In genomic region chr19:32404939-32405430, GRCh38 we compare ENCODE assay signal across 1 cellular context.
TF ChIP-seq lines count a peak whose summit lies in the region.

No MANE protein-coding gene starts in this region.

TF ChIP-seq in HepG2, 621 proteins besides CTCF, POLR2A, EP300 and RAD21 (continued from another document):
- TF ChIP-seq KMT2A (CRISPR knock-in tag; IDR thresholded peaks at IDR 0.05): no peak
- peak; percentile 38; the same call in 1 of the 2 replicates for TF ChIP-seq ZBTB20 (CRISPR knock-in tag; IDR thresholded peaks at IDR 0.05; ENCODE audit: borderline replicate concordance, low read depth)
- peak; percentile 21; the same call in 1 of the 2 replicates for TF ChIP-seq POGK (CRISPR knock-in tag; conservative IDR thresholded peaks at IDR 0.05)
- TF ChIP-seq, protein P1, sequence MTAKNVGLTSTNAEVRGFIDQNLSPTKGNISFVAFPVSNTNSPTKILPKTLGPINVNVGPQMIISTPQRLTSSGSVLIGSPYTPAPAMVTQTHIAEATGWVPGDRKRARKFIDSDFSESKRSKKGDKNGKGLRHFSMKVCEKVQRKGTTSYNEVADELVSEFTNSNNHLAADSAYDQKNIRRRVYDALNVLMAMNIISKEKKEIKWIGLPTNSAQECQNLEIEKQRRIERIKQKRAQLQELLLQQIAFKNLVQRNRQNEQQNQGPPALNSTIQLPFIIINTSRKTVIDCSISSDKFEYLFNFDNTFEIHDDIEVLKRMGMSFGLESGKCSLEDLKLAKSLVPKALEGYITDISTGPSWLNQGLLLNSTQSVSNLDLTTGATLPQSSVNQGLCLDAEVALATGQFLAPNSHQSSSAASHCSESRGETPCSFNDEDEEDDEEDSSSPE (CRISPR knock-in tag; IDR thresholded peaks at IDR 0.05): no peak
- peak; percentile 92 for TF ChIP-seq KDM5B (CRISPR knock-in tag; IDR thresholded peaks at IDR 0.05; ENCODE audit: borderline replicate concordance)
- no peak for TF ChIP-seq ATF7 (IDR thresholded peaks at IDR 0.05)
- peak; percentile 12; the same call in 1 of the 2 replicates for TF ChIP-seq ATF7 (CRISPR knock-in tag; IDR thresholded peaks at IDR 0.05)
- TF ChIP-seq REL (CRISPR knock-in tag; conservative IDR thresholded peaks at IDR 0.05): 0 out of 2 replicates have a peak, but pooled peaks have one; percentile 15
- peak; percentile 80 for TF ChIP-seq ZNF317 (CRISPR knock-in tag; IDR thresholded peaks at IDR 0.05)
- TF ChIP-seq, protein P2, sequence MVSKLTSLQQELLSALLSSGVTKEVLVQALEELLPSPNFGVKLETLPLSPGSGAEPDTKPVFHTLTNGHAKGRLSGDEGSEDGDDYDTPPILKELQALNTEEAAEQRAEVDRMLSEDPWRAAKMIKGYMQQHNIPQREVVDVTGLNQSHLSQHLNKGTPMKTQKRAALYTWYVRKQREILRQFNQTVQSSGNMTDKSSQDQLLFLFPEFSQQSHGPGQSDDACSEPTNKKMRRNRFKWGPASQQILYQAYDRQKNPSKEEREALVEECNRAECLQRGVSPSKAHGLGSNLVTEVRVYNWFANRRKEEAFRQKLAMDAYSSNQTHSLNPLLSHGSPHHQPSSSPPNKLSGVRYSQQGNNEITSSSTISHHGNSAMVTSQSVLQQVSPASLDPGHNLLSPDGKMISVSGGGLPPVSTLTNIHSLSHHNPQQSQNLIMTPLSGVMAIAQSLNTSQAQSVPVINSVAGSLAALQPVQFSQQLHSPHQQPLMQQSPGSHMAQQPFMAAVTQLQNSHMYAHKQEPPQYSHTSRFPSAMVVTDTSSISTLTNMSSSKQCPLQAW (CRISPR knock-in tag; IDR thresholded peaks at IDR 0.05): 0 out of 2 replicates have a peak, but pooled peaks have one; percentile 29
- TF ChIP-seq SMAD1 (CRISPR knock-in tag; IDR thresholded peaks at IDR 0.05; ENCODE audit: borderline replicate concordance, low read depth): no peak
- TF ChIP-seq FOXA1 (IDR thresholded peaks at IDR 0.05): no peak
- TF ChIP-seq FOXA1 (CRISPR knock-in tag; IDR thresholded peaks at IDR 0.05): no peak
- TF ChIP-seq ZC3H13 (CRISPR knock-in tag; IDR thresholded peaks at IDR 0.05): 0 out of 2 replicates have a peak, but pooled peaks have one; percentile 46
- TF ChIP-seq ZSCAN20 (CRISPR knock-in tag; IDR thresholded peaks at IDR 0.05; ENCODE audit: borderline replicate concordance): peak; percentile 56; the same call in 1 of the 2 replicates
- TF ChIP-seq ZNF3 (CRISPR knock-in tag; IDR thresholded peaks at IDR 0.05): no peak
- TF ChIP-seq MYPOP (CRISPR knock-in tag; IDR thresholded peaks at IDR 0.05): peak; percentile 20
- TF ChIP-seq NRL (CRISPR knock-in tag; IDR thresholded peaks at IDR 0.05; ENCODE audit: borderline replicate concordance): no peak
- TF ChIP-seq TOE1 (CRISPR knock-in tag; IDR thresholded peaks at IDR 0.05): 0 out of 2 replicates have a peak, but pooled peaks have one; percentile 9
- no peak for TF ChIP-seq YEATS4 (CRISPR knock-in tag; IDR thresholded peaks at IDR 0.05; ENCODE audit: borderline replicate concordance)
- TF ChIP-seq HES4 (CRISPR knock-in tag; IDR thresholded peaks at IDR 0.05; ENCODE audit: borderline replicate concordance): peak; percentile 12; the same call in 1 of the 2 replicates
- TF ChIP-seq, protein P3, sequence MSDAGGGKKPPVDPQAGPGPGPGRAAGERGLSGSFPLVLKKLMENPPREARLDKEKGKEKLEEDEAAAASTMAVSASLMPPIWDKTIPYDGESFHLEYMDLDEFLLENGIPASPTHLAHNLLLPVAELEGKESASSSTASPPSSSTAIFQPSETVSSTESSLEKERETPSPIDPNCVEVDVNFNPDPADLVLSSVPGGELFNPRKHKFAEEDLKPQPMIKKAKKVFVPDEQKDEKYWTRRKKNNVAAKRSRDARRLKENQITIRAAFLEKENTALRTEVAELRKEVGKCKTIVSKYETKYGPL (CRISPR knock-in tag; IDR thresholded peaks at IDR 0.05): no peak
- peak; percentile 26; the same call in 1 of the 2 replicates for TF ChIP-seq BORCS8-MEF2B (CRISPR knock-in tag; IDR thresholded peaks at IDR 0.05)
- 0 out of 2 replicates have a peak, but pooled peaks have one; percentile 13 for TF ChIP-seq ZNF703 (CRISPR knock-in tag; IDR thresholded peaks at IDR 0.05; ENCODE audit: borderline replicate concordance)
